19 cellular contexts compared by ENCODE assay signal in the genomic region with DNA sequence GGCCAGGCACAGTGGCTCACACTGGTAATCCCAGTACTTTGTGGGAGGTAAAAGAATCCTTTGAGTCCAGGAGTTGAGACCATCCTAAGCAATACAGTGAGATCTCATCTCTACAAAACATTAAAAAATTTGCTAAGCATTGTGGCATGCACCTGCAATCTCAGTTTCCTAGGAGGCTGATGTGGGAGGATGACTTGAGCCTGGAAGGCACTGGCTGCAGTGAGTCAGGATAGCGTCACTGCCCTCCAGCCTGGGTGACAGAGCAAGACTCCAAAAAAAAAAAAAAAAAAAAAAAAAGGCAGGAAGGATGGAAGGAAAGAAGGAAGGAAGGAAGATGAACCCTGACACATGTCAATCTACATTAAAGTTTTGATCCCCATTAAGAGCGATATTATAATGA.
DNase-seq lines count a peak whose midpoint lies in the region; ATAC-seq and TF ChIP-seq lines count a peak whose summit lies in the region.
"Had no signal": no experiment of that assay in that cellular context is flagged by ENCODE, and none has a peak within 500 bp of the region (broad histone marks: within the 10 kb centered on the region; RNA-seq: fewer than 3 reads in every experiment).

No MANE protein-coding gene starts in this region.

- no peak overlapping the region for H2BK5ac ChIP-seq in mesendoderm (ENCODE audit: low read length)

- no peak for TF ChIP-seq CTCF in PC-3 (conservative IDR thresholded peaks at IDR 0.05; ENCODE audit: low read depth, low read length)
- no peak for TF ChIP-seq CTCF in MCF 10A (IDR thresholded peaks at IDR 0.05; ENCODE audit: unreplicated experiment)

- H4K5ac ChIP-seq in mesendoderm (ENCODE audit: low read length): no peak overlapping the region

- POLR2A ChIA-PET in PC-3 (lab: Charles Lee; ENCODE audit: unreplicated experiment) (no interaction called here), MCF 10A (lab: Yijun Ruan, JAX) (no interaction called here)

- no peaks in the 10 kb centered on the region for H3K9me2 ChIP-seq in PC-3 (replicated peaks; ENCODE audit: low read length)

- no peaks in the 10 kb centered on the region for H3K27me3 ChIP-seq in PC-3 (ENCODE audit: low read length)
- no peaks in the 10 kb centered on the region for H3K27me3 ChIP-seq in mesendoderm (ENCODE audit: insufficient read depth, low read length, poor library complexity)
- H3K27me3 ChIP-seq: cardiac muscle cell, upper lobe of right lung had no signal

- no peak overlapping the region for H3K4ac ChIP-seq in mesendoderm (ENCODE audit: low read depth, low read length)

- no peaks in the 10 kb centered on the region for H3K9me3 ChIP-seq in PC-3 (ENCODE audit: low read length)
- H3K9me3 ChIP-seq: lower lobe of right lung, upper lobe of right lung had no signal

- no peak overlapping the region for H2BK15ac ChIP-seq in mesendoderm (replicated peaks; ENCODE audit: low read depth)

- H3K4me1 ChIP-seq in PC-3 (ENCODE audit: insufficient read depth, low read length) (no peaks in the 10 kb centered on the region), mesendoderm (ENCODE audit: control insufficient read depth, low read depth, low read length) (no peaks in the 10 kb centered on the region)
- H3K4me1 ChIP-seq: lower lobe of right lung, upper lobe of right lung had no signal

- ATAC-seq in PC-3: no peak
- ATAC-seq: lower lobe of right lung, upper lobe of right lung had no signal

- DNase-seq in H4 (ENCODE audit: low spot score): peak; percentile 17
- peak; percentile 67 for DNase-seq in PC-3
- peak; percentile 55 for DNase-seq in MCF 10A (ENCODE audit: unreplicated experiment)
- peak; percentile 49 for DNase-seq in renal cortical epithelial cell (ENCODE audit: low read depth)
- DNase-seq in mesendoderm: no peak
- no peak for DNase-seq in NCI-H748 treated with DMSO at 0.1 percent for 48 hours (lab: John Stamatoyannopoulos, UW)
- no peak for DNase-seq in DMS153 (lab: John Stamatoyannopoulos, UW)
- DNase-seq: activated CD4-positive, CD25-positive, alpha-beta regulatory T cell treated with anti-CD3 and anti-CD28 coated beads, Interleukin-2, amount 50 U/mL, for 72 hours; activated naive CD4-positive, alpha-beta T cell; activated T-cell treated with anti-CD3 and anti-CD28 coated beads, Interleukin-2, amount 50 U/mL, for 1 hour; CD4-positive, CD25-positive, alpha-beta regulatory T cell; DMS 273 treated with DMSO at 0.1 percent for 48 hours; Karpas-422; lower lobe of right lung; NCI-H2081; NCI-H510A; upper lobe of right lung had no signal

- WGBS in mesendoderm (ENCODE audit: extremely low coverage, insufficient coverage, low lambda C conversion rate): no CpG with 5 or more reads among the region's 2 CpGs

- no peaks in the 10 kb centered on the region for H3K36me3 Mint-ChIP-seq in MCF 10A (ENCODE audit: insufficient read depth, unreplicated experiment)
- H3K36me3 Mint-ChIP-seq: CD4-positive, CD25-positive, alpha-beta regulatory T cell had no signal

- H3F3A ChIP-seq in PC-3 (ENCODE audit: low read length, unreplicated experiment): no peaks in the 10 kb centered on the region

- no peak overlapping the region for H4K8ac ChIP-seq in mesendoderm (ENCODE audit: low read depth, low read length)

- H3K9ac ChIP-seq in PC-3 (ENCODE audit: low read length): no peak overlapping the region
- no peak overlapping the region for H3K9ac ChIP-seq in mesendoderm (ENCODE audit: low read length)

- no peak overlapping the region for H3K56ac ChIP-seq in mesendoderm (ENCODE audit: low read length)

- H3K27me3 Mint-ChIP-seq in MCF 10A (ENCODE audit: insufficient read depth, unreplicated experiment): peaks cover 21% of the 10 kb centered on the region
- H3K27me3 Mint-ChIP-seq: CD4-positive, CD25-positive, alpha-beta regulatory T cell; progenitor cell of endocrine pancreas had no signal

- H3K4me3 Mint-ChIP-seq in MCF 10A (ENCODE audit: unreplicated experiment): no peak overlapping the region
- H3K4me3 Mint-ChIP-seq: CD4-positive, CD25-positive, alpha-beta regulatory T cell had no signal

- no peak overlapping the region for H2BK120ac ChIP-seq in mesendoderm (ENCODE audit: low read depth, low read length)

- H3K4me2 ChIP-seq in PC-3 (ENCODE audit: low read length) (no peak overlapping the region), mesendoderm (ENCODE audit: low read length) (no peak overlapping the region)

- no peak overlapping the region for H2AK5ac ChIP-seq in mesendoderm (ENCODE audit: low read length)

- no peak overlapping the region for H3K23ac ChIP-seq in mesendoderm (ENCODE audit: low read length)

- CTCF ChIA-PET in PC-3 (lab: Charles Lee): no interaction called here
- CTCF ChIA-PET in MCF 10A (lab: Yijun Ruan, JAX): no interaction called here

- no peak overlapping the region for H3K27ac ChIP-seq in PC-3 (ENCODE audit: low read length)
- H3K27ac ChIP-seq in mesendoderm (ENCODE audit: low read depth, low read length): no peak overlapping the region
- H3K27ac ChIP-seq: cardiac muscle cell, lower lobe of right lung, upper lobe of right lung had no signal

- no peaks in the 10 kb centered on the region for H3K9me3 Mint-ChIP-seq in MCF 10A (ENCODE audit: unreplicated experiment)

- BruUV-seq in PC-3 (replicated peaks; lab: Mats Ljungman, UMichigan) (no TSS peak), MCF 10A (replicated peaks; lab: Mats Ljungman, UMichigan) (no TSS peak)

- H3K27ac Mint-ChIP-seq in MCF 10A (ENCODE audit: low read depth, unreplicated experiment): no peak overlapping the region
- H3K27ac Mint-ChIP-seq: CD4-positive, CD25-positive, alpha-beta regulatory T cell; progenitor cell of endocrine pancreas had no signal

- peaks cover 9% of the 10 kb centered on the region for H3K4me1 Mint-ChIP-seq in MCF 10A (ENCODE audit: insufficient read depth, unreplicated experiment)
- H3K4me1 Mint-ChIP-seq: CD4-positive, CD25-positive, alpha-beta regulatory T cell had no signal

- intact Hi-C loops in PC-3 (cut with micrococcal nuclease) (no loop called here), MCF 10A (cut with micrococcal nuclease) (no loop called here)

- no peak overlapping the region for H3K4me3 ChIP-seq in PC-3 (ENCODE audit: low read length)
- no peak overlapping the region for H3K4me3 ChIP-seq in mesendoderm (ENCODE audit: low read length)
- H3K4me3 ChIP-seq: cardiac muscle cell, lower lobe of right lung, upper lobe of right lung had no signal

- H4K20me1 ChIP-seq in PC-3 (ENCODE audit: low read length): no peaks in the 10 kb centered on the region

- no peak overlapping the region for H3K18ac ChIP-seq in mesendoderm (ENCODE audit: low read length)

- H3K36me3 ChIP-seq in PC-3 (ENCODE audit: low read depth, low read length): no peaks in the 10 kb centered on the region
- no peaks in the 10 kb centered on the region for H3K36me3 ChIP-seq in mesendoderm (ENCODE audit: control insufficient read depth, insufficient read depth, low read length)
- H3K36me3 ChIP-seq: cardiac muscle cell, lower lobe of right lung, upper lobe of right lung had no signal

- H3K79me2 ChIP-seq in PC-3 (ENCODE audit: low read length) (no peaks in the 10 kb centered on the region), mesendoderm (ENCODE audit: control insufficient read depth, insufficient read depth, low read length) (no peaks in the 10 kb centered on the region)

- H2AFZ ChIP-seq in PC-3 (ENCODE audit: low read length): no peak overlapping the region

- no peaks in the 10 kb centered on the region for H3K79me1 ChIP-seq in mesendoderm (ENCODE audit: low read length)

Comparison
In these comparisons a context has a peak if more than half of its experiments do, and no peak if none do; other contexts are left out.
1. DNase-seq: peak in H4 (single experiment), PC-3 (single experiment), MCF 10A (single experiment) and renal cortical epithelial cell (single experiment); none in mesendoderm (single experiment), NCI-H748 treated with DMSO at 0.1 percent for 48 hours (single experiment) and DMS153 (single experiment).